ENCODE assay signal across 11 cellular contexts in genomic region chr4:98612318-98613250, GRCh38. TPM values are rescaled to one million over a fixed set of nuclear protein-coding genes. Genes with fewer than 3 reads are reported as not detected.
DNase-seq lines count a peak whose midpoint lies in the region; ATAC-seq and TF ChIP-seq lines count a peak whose summit lies in the region.
"Had no signal": no experiment of that assay in that cellular context is flagged by ENCODE, and none has a peak within 500 bp of the region (broad histone marks: within the 10 kb centered on the region; RNA-seq: fewer than 3 reads in every experiment).

No MANE protein-coding gene starts in this region.

- H3K36me3 Mint-ChIP-seq in activated naive CD8-positive, alpha-beta T cell treated with anti-CD3 and anti-CD28 coated beads, Interleukin-2, amount 10 ng/mL, durations not matched to agents 7 days and 5 days, result peaks cover 6% of the 10 kb centered on the region

- POLR2A ChIA-PET in activated naive CD8-positive, alpha-beta T cell treated with anti-CD3 and anti-CD28 coated beads, Interleukin-2, amount 10 ng/mL, durations not matched to agents 7 days and 5 days (lab: Charles Lee), result no interaction called here

- intact Hi-C loops in ovary (cut with DNase I) (loop anchor here in 1 of 4 donors (2.0 kb wide), 1 partner anchor 42 kb away; no protein-coding TSS in a partner anchor), heart right ventricle (cut with DNase I) (no loop called here)

- peak overlapping the region; percentile 30 for H3K4me3 Mint-ChIP-seq in activated naive CD8-positive, alpha-beta T cell treated with anti-CD3 and anti-CD28 coated beads, Interleukin-2, amount 10 ng/mL, durations not matched to agents 7 days and 5 days

- H3K36me3 ChIP-seq in ovary (no peaks in the 10 kb centered on the region), heart right ventricle (no peaks in the 10 kb centered on the region)
- H3K36me3 ChIP-seq: sigmoid colon had no signal

- 32 to 63% (median 42%) methylated on average over 11 of the region's 11 CpGs for WGBS in ovary, 3 donors
- WGBS in heart right ventricle, 2 donors, result 64 to 78% methylated on average over 11 of the region's 11 CpGs

- H3K4me3 ChIP-seq in ovary (no peak overlapping the region), heart right ventricle (no peak overlapping the region)
- H3K4me3 ChIP-seq: sigmoid colon had no signal

- H3K4me1 Mint-ChIP-seq in activated naive CD8-positive, alpha-beta T cell treated with anti-CD3 and anti-CD28 coated beads, Interleukin-2, amount 10 ng/mL, durations not matched to agents 7 days and 5 days, result peaks cover 30% of the 10 kb centered on the region

- H3K27me3 ChIP-seq in ovary, result no peaks in the 10 kb centered on the region
- no peaks in the 10 kb centered on the region for H3K27me3 ChIP-seq in heart right ventricle
- H3K27me3 ChIP-seq: sigmoid colon had no signal

- peak; percentile 78 for ATAC-seq in GM18868 (IDR thresholded peaks at IDR 0.05; ENCODE audit: unreplicated experiment)
- peak; percentile 79 for ATAC-seq in HG02678 (IDR thresholded peaks at IDR 0.05; ENCODE audit: unreplicated experiment)
- ATAC-seq in activated naive CD8-positive, alpha-beta T cell treated with anti-CD3 and anti-CD28 coated beads, Interleukin-2, amount 10 ng/mL, durations not matched to agents 7 days and 5 days (ENCODE audit: low read depth), result no peak
- no peak for ATAC-seq in heart right ventricle
- ATAC-seq: left ventricle myocardium superior had no signal

- no peaks in the 10 kb centered on the region for H3K9me3 Mint-ChIP-seq in activated naive CD8-positive, alpha-beta T cell treated with anti-CD3 and anti-CD28 coated beads, Interleukin-2, amount 10 ng/mL, durations not matched to agents 7 days and 5 days

- no peaks in the 10 kb centered on the region for H3K27me3 Mint-ChIP-seq in activated naive CD8-positive, alpha-beta T cell treated with anti-CD3 and anti-CD28 coated beads, Interleukin-2, amount 10 ng/mL, durations not matched to agents 7 days and 5 days

- peak overlapping the region; percentile 13 to 54 for H3K27ac ChIP-seq in ovary
- no peak overlapping the region for H3K27ac ChIP-seq in heart right ventricle

- H3K4me1 ChIP-seq in ovary (ENCODE audit: insufficient read depth) (peaks cover 39% of the 10 kb centered on the region), heart right ventricle (peaks cover 0 to 27% (median 5%) of the 10 kb centered on the region in 9 donors)

- peak overlapping the region; percentile 5 for H3K27ac Mint-ChIP-seq in activated naive CD8-positive, alpha-beta T cell treated with anti-CD3 and anti-CD28 coated beads, Interleukin-2, amount 10 ng/mL, durations not matched to agents 7 days and 5 days

- no peak for DNase-seq in activated naive CD8-positive, alpha-beta T cell treated with anti-CD3 and anti-CD28 coated beads, Interleukin-2, amount 10 ng/mL, durations not matched to agents 7 days and 5 days
- DNase-seq in ovary (no peak), inferior parietal cortex (ENCODE audit: extremely low spot score) (no peak), heart right ventricle (no peak), Ammon's horn (ENCODE audit: low spot score) (no peak)
- DNase-seq in effector CD8-positive, alpha-beta T cell (lab: John Stamatoyannopoulos, UW), result no peak
- DNase-seq: left ventricle myocardium superior, NCI-H82, sigmoid colon had no signal

- TF ChIP-seq CTCF in ovary (IDR thresholded peaks at IDR 0.05) (no peak), heart right ventricle (IDR thresholded peaks at IDR 0.05) (no peak)

- H3K9me3 ChIP-seq in ovary (no peaks in the 10 kb centered on the region), heart right ventricle (no peaks in the 10 kb centered on the region)
- H3K9me3 ChIP-seq: sigmoid colon had no signal

- TF ChIP-seq POLR2A in ovary (IDR thresholded peaks at IDR 0.05), result no peak

- no peak for TF ChIP-seq EP300 in ovary (IDR thresholded peaks at IDR 0.05)

RNA-seq across cellular contexts. Expression of gene TSPAN5, which starts 45.8 kb away (rescaled TPM):
- total RNA-seq in activated naive CD8-positive, alpha-beta T cell treated with anti-CD3 and anti-CD28 coated beads, Interleukin-2, amount 10 ng/mL, durations not matched to agents 7 days and 5 days, result 10 to 100 TPM; 19.8 to 21.4 TPM
- total RNA-seq in ovary, result 10 to 100 TPM; 34.0 to 69.5 (median 48.2) TPM
- 10 to 100 TPM; 38.3 to 67.2 TPM for polyA plus RNA-seq in ovary
- 1 to 10 TPM in 9 of 10 donors, under 1 TPM in 1; 0.85 to 6.7 (median 4.4) TPM for total RNA-seq in heart right ventricle
- 1 to 10 TPM in 1 of 2 donors, under 1 TPM in 1; 0.88 to 3.2 TPM for polyA plus RNA-seq in heart right ventricle

Comparison
In these comparisons a context has a peak if more than half of its experiments do, and no peak if none do; other contexts are left out.
1. ATAC-seq: peak in GM18868 (single experiment) and HG02678 (single experiment); none in activated naive CD8-positive, alpha-beta T cell treated with anti-CD3 and anti-CD28 coated beads, Interleukin-2, amount 10 ng/mL, durations not matched to agents 7 days and 5 days (single experiment) and heart right ventricle (0 of 8).
2. H3K27ac ChIP-seq: peak in ovary (2 of 2); none in heart right ventricle (0 of 10).